19 cellular contexts compared by ENCODE assay signal in the genomic region with DNA sequence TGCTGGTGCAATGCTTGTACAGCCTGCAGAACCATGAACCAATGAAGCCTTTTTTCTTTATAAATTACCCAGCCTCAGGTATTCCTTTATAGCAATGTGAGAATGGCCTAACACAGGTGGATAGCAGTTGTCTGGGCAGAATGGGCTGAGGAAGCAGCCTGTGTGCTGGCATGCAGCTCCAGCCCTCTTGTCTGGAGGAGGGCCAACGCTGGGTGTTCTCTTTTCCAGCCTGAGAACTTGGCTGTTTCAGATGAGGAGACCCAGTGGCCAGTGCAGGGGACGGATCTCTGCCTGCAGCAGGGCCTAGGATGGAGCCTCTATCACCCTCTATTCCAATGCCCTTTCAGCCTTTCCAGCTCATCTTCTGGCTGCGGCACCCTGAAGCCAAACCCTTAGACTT.
"Had no signal": no experiment of that assay in that cellular context is flagged by ENCODE, and none has a peak within 500 bp of the region (broad histone marks: within the 10 kb centered on the region; RNA-seq: fewer than 3 reads in every experiment).

No MANE protein-coding gene starts in this region.

- H3K27ac ChIP-seq: esophagus muscularis mucosa, gastrocnemius medialis, left lung, pancreas had no signal

- H3K27me3 Mint-ChIP-seq: progenitor cell of endocrine pancreas; stimulated activated naive B cell treated with anti-CD40 and anti-IgM and Interleukin-4, amounts not matched to agents 10 μg/mL and 1 μg/mL and 100 μg/mL, for 72 hours; stimulated activated naive CD8-positive, alpha-beta T cell treated with anti-CD3 and anti-CD28 coated beads, Interleukin-15, amount 100 ng/mL, for 72 hours had no signal

- H3K4me1 Mint-ChIP-seq: stimulated activated naive B cell treated with anti-CD40 and anti-IgM and Interleukin-4, amounts not matched to agents 10 μg/mL and 1 μg/mL and 100 μg/mL, for 72 hours; stimulated activated naive CD8-positive, alpha-beta T cell treated with anti-CD3 and anti-CD28 coated beads, Interleukin-15, amount 100 ng/mL, for 72 hours had no signal

- H3K27me3 ChIP-seq: esophagus muscularis mucosa, gastrocnemius medialis, left lung, pancreas, testis had no signal

- H3K4me3 ChIP-seq: esophagus muscularis mucosa, gastrocnemius medialis, left lung, lung, pancreas, testis had no signal

- H3K4me3 Mint-ChIP-seq: nephron; stimulated activated naive B cell treated with anti-CD40 and anti-IgM and Interleukin-4, amounts not matched to agents 10 μg/mL and 1 μg/mL and 100 μg/mL, for 72 hours; stimulated activated naive CD8-positive, alpha-beta T cell treated with anti-CD3 and anti-CD28 coated beads, Interleukin-15, amount 100 ng/mL, for 72 hours had no signal

- DNase-seq: effector memory CD4-positive, alpha-beta T cell; gastrocnemius medialis; islet precursor cell; left lung; mesenchymal stem cell; midbrain; occipital lobe; stimulated activated CD4-positive, alpha-beta T cell treated with anti-CD3 and anti-CD28 coated beads, Interleukin-2, amount 100 ng/mL, for 24 hours; stimulated activated CD4-positive, alpha-beta T cell treated with anti-CD3 and anti-CD28 coated beads, Interleukin-4, amount 100 ng/mL, for 4 hours; stimulated activated naive B cell treated with anti-CD40 and anti-IgM and Interleukin-4, amounts not matched to agents 10 μg/mL and 1 μg/mL and 100 μg/mL, for 72 hours; stimulated activated naive CD8-positive, alpha-beta T cell treated with anti-CD3 and anti-CD28 coated beads, Interleukin-15, amount 100 ng/mL, for 72 hours; testis; trophoblast cell had no signal

- ATAC-seq: gastrocnemius medialis; left lung; pancreas; sciatic nerve; stimulated activated naive B cell treated with anti-CD40 and anti-IgM and Interleukin-4, amounts not matched to agents 10 μg/mL and 1 μg/mL and 100 μg/mL, for 72 hours; stimulated activated naive CD8-positive, alpha-beta T cell treated with anti-CD3 and anti-CD28 coated beads, Interleukin-15, amount 100 ng/mL, for 72 hours had no signal

- H3K9me3 ChIP-seq: esophagus muscularis mucosa, gastrocnemius medialis, left lung, pancreas, testis had no signal

- H3K9me3 Mint-ChIP-seq: nephron had no signal

- H3K4me1 ChIP-seq: left lung, pancreas had no signal

- H3K36me3 ChIP-seq: gastrocnemius medialis, pancreas had no signal

- H3K27ac Mint-ChIP-seq: progenitor cell of endocrine pancreas; stimulated activated naive B cell treated with anti-CD40 and anti-IgM and Interleukin-4, amounts not matched to agents 10 μg/mL and 1 μg/mL and 100 μg/mL, for 72 hours; stimulated activated naive CD8-positive, alpha-beta T cell treated with anti-CD3 and anti-CD28 coated beads, Interleukin-15, amount 100 ng/mL, for 72 hours had no signal
